7 cellular contexts compared by ENCODE assay signal in the genomic region with DNA sequence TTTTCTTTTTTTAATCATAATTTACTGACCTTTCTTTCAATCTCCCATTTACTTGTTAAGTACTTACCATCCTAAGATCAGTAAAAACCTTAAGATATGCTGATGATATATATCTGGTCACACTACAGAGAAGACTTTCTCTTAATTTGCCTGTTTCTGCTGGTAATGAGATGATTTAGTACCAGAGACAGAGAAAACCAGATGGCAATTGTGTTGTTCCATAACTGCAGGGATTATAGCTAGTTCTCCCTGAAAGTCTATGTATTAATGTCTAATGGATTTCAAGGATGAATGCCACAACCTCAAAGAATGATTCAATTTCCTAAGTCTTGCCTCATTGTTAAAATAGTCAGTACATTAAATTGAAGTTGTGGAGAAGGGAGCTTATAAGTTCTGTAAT. TPM values are rescaled to one million over a fixed set of nuclear protein-coding genes. Genes with fewer than 3 reads are reported as not detected.
"Had no signal": no experiment of that assay in that cellular context is flagged by ENCODE, and none has a peak within 500 bp of the region (broad histone marks: within the 10 kb centered on the region; RNA-seq: fewer than 3 reads in every experiment).

No MANE protein-coding gene starts in this region.

- H3K4me3 ChIP-seq: GM23248, HAP-1, K562 had no signal

- H3K9ac ChIP-seq: GM23248 had no signal

- DNase-seq: GM23248, GOT3, H7, HFFc6, IMR-90 had no signal

- H2AFZ ChIP-seq: GM23248 had no signal

- H3K36me3 ChIP-seq: HAP-1 had no signal

- H3K27ac ChIP-seq: GM23248 had no signal

RNA-seq across cellular contexts. Expression of gene SNTG2, which starts 40.3 kb away (rescaled TPM):
- polyA plus RNA-seq: GM23248, K562 had no signal
